8 cellular contexts compared by ENCODE assay signal in the genomic region with DNA sequence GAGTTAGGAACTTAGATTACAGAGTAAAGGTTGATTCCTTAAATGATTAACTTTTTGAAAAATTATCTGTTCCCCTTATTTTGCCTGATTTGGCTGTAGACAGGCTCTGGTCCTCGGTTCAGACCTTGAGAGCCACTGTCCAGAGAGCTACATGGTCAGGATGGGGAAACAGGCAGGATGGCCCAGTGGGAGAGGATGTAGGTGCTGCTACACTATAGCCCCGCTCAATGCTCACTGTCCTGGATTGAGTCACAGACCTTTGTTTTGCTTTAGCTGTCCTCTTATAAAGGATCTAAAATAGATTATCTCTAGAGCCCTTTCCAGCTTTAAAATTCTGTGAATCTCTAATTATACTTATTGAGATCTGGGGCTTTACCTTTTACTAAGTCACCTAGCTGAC. TPM values are rescaled to one million over a fixed set of nuclear protein-coding genes. Genes with fewer than 3 reads are reported as not detected.
DNase-seq lines count a peak whose midpoint lies in the region; ATAC-seq and TF ChIP-seq lines count a peak whose summit lies in the region.

No MANE protein-coding gene starts in this region.

- peak overlapping the region; percentile 91 for H3K4me2 ChIP-seq in mesenchymal stem cell (ENCODE audit: low read length, poor library complexity, severe bottlenecking)

- H3K4ac ChIP-seq in mesenchymal stem cell (ENCODE audit: low read depth in 1 of 2, low read length in 2 of 2) = no peak overlapping the region

- H3K9me3 Mint-ChIP-seq in CD4-positive, CD25-positive, alpha-beta regulatory T cell = no peaks in the 10 kb centered on the region
- peaks cover 0 to 3% (median 0%) of the 10 kb centered on the region in 5 experiments for H3K9me3 Mint-ChIP-seq in brain

- no peak overlapping the region for H3K14ac ChIP-seq in mesenchymal stem cell (ENCODE audit: low read length in 2 of 2)

- no peaks in the 10 kb centered on the region for H3K36me3 ChIP-seq in CD4-positive, CD25-positive, alpha-beta regulatory T cell (ENCODE audit: control insufficient read depth, insufficient read depth, low read length)
- H3K36me3 ChIP-seq in mesenchymal stem cell (ENCODE audit: control insufficient read depth in 1 of 2, insufficient read depth in 2 of 2, low read depth in 1 of 2, low read length in 2 of 2) = peaks cover 0 to under 1% of the 10 kb centered on the region in 2 experiments

- no peaks in the 10 kb centered on the region for H3K27me3 Mint-ChIP-seq in CD4-positive, CD25-positive, alpha-beta regulatory T cell
- peaks cover 10% of the 10 kb centered on the region for H3K27me3 Mint-ChIP-seq in brain

- no peaks in the 10 kb centered on the region for H3K27me3 ChIP-seq in CD4-positive, CD25-positive, alpha-beta regulatory T cell (ENCODE audit: control insufficient read depth, insufficient read depth, low read length)
- H3K27me3 ChIP-seq in mesenchymal stem cell (ENCODE audit: control insufficient read depth in 1 of 2, insufficient read depth in 1 of 2, low read length in 2 of 2) = no peaks in the 10 kb centered on the region

- H2BK15ac ChIP-seq in mesenchymal stem cell (ENCODE audit: low read depth, poor library complexity, severe bottlenecking) = no peak overlapping the region

- no peak overlapping the region for H2BK5ac ChIP-seq in mesenchymal stem cell (ENCODE audit: low read depth, low read length, poor library complexity, severe bottlenecking)

- H2BK12ac ChIP-seq in mesenchymal stem cell (ENCODE audit: low read length in 2 of 2) = no peak overlapping the region

- peak overlapping the region in 1 of 2 experiments; percentile 54 for H3K18ac ChIP-seq in mesenchymal stem cell (ENCODE audit: low read depth in 1 of 2, low read length in 2 of 2)

- no peaks in the 10 kb centered on the region for H3K9me3 ChIP-seq in CD4-positive, CD25-positive, alpha-beta regulatory T cell (ENCODE audit: control insufficient read depth in 2 of 2, low read length in 2 of 2)
- no peaks in the 10 kb centered on the region for H3K9me3 ChIP-seq in mesenchymal stem cell (ENCODE audit: control insufficient read depth, low read length)

- peak overlapping the region; percentile 59 for H4K8ac ChIP-seq in mesenchymal stem cell (ENCODE audit: low read length)

- H3K4me3 Mint-ChIP-seq in CD4-positive, CD25-positive, alpha-beta regulatory T cell = peak overlapping the region; percentile 91 to 99 (median 94)
- H3K4me3 Mint-ChIP-seq in brain = peak overlapping the region; percentile 88 to 96 (median 92)

- WGBS in mesenchymal stem cell = 48% methylated on average over 1 of the region's 2 CpGs

- H2AFZ ChIP-seq in mesenchymal stem cell (ENCODE audit: low read depth, low read length) = no peak overlapping the region

- H3K9ac ChIP-seq in mesenchymal stem cell (ENCODE audit: low read length) = peak overlapping the region; percentile 96

- DNase-seq in CD4-positive, CD25-positive, alpha-beta regulatory T cell = peak in 2 of 3 donors; percentile 10 to 42
- DNase-seq in HT1080 (ENCODE audit: low read depth) (peak; percentile 2), mesenchymal stem cell (peak; percentile 34), NCI-H1436 treated with DMSO at 0.1 percent for 48 hours (lab: John Stamatoyannopoulos, UW) (no peak), NCI-H128 (lab: John Stamatoyannopoulos, UW; ENCODE audit: unreplicated experiment) (no peak)

- H3K79me1 ChIP-seq in mesenchymal stem cell (replicated peaks; ENCODE audit: low read length, poor library complexity, severe bottlenecking) = peaks cover 7% of the 10 kb centered on the region

- H3K27ac Mint-ChIP-seq in CD4-positive, CD25-positive, alpha-beta regulatory T cell = peak overlapping the region in 2 of 3 donors; percentile 7 to 96
- H3K27ac Mint-ChIP-seq in brain = peak overlapping the region in 4 of 5 experiments; percentile 95 to 99 (median 96)

- no peak overlapping the region for H2BK120ac ChIP-seq in mesenchymal stem cell (ENCODE audit: low read depth, low read length)

- H2AK5ac ChIP-seq in mesenchymal stem cell (ENCODE audit: low read length, severe bottlenecking) = no peak overlapping the region

- no peak for TF ChIP-seq CTCF in brain (conservative IDR thresholded peaks at IDR 0.05)

- peaks cover 26% of the 10 kb centered on the region for H3K4me1 ChIP-seq in CD4-positive, CD25-positive, alpha-beta regulatory T cell (ENCODE audit: control insufficient read depth, insufficient read depth, low read length, poor library complexity, severe bottlenecking)
- peaks cover 4% of the 10 kb centered on the region for H3K4me1 ChIP-seq in mesenchymal stem cell (ENCODE audit: control insufficient read depth, insufficient read depth, low read depth, low read length)

- H3K27ac ChIP-seq in CD4-positive, CD25-positive, alpha-beta regulatory T cell (ENCODE audit: insufficient read depth, low read length, poor library complexity, severe bottlenecking) = no peak overlapping the region
- H3K27ac ChIP-seq in mesenchymal stem cell (ENCODE audit: low read length, poor library complexity, severe bottlenecking) = no peak overlapping the region

- H4K91ac ChIP-seq in mesenchymal stem cell (ENCODE audit: low read length) = no peak overlapping the region

- H3K36me3 Mint-ChIP-seq in CD4-positive, CD25-positive, alpha-beta regulatory T cell = peaks cover 2% of the 10 kb centered on the region
- H3K36me3 Mint-ChIP-seq in brain = peaks cover 6% of the 10 kb centered on the region

- H3K4me1 Mint-ChIP-seq in CD4-positive, CD25-positive, alpha-beta regulatory T cell = peaks cover 33 to 55% (median 44%) of the 10 kb centered on the region in 4 donors
- H3K4me1 Mint-ChIP-seq in brain = peaks cover 59% of the 10 kb centered on the region

- ATAC-seq in CD4-positive, CD25-positive, alpha-beta regulatory T cell (ENCODE audit: low read depth in 2 of 2) = no peak
- ATAC-seq in HG03439 (IDR thresholded peaks at IDR 0.05; ENCODE audit: unreplicated experiment) = no peak
- no peak for ATAC-seq in GM21717 (IDR thresholded peaks at IDR 0.05; ENCODE audit: unreplicated experiment)

- H3K4me3 ChIP-seq in CD4-positive, CD25-positive, alpha-beta regulatory T cell (ENCODE audit: low read depth, low read length) = peak overlapping the region; percentile 84
- H3K4me3 ChIP-seq in mesenchymal stem cell (ENCODE audit: insufficient read depth in 1 of 2, low read depth in 1 of 2, low read length in 2 of 2) = peak overlapping the region; percentile 33 to 93

- H3K23ac ChIP-seq in mesenchymal stem cell (ENCODE audit: low read length in 2 of 2) = no peak overlapping the region

RNA-seq across cellular contexts. Expression of a gene that starts 1.3 kb away (rescaled TPM):
- total RNA-seq in CD4-positive, CD25-positive, alpha-beta regulatory T cell = 4.1 TPM
- polyA plus RNA-seq in CD4-positive, CD25-positive, alpha-beta regulatory T cell = 1 to 10 TPM in 3 of 4 donors, under 1 TPM in 1; 0.99 to 1.8 (median 1.3) TPM
- total RNA-seq in HT1080 (2014; rRNA removed; shearing (Covaris generic)) = 4.1 and 7.2 TPM in 2 replicates
- polyA plus RNA-seq in HT1080 (2015; cell fraction: cytosol; rRNA removed) = 6.6 and 7.9 TPM in 2 replicates
- polyA plus RNA-seq in HT1080 (2015; cell fraction: nucleus; rRNA removed) = 9.2 and 9.6 TPM in 2 replicates
- 2.1 TPM for polyA plus RNA-seq in brain (ENCODE audit: insufficient read depth, low read depth, low replicate concordance)
- polyA plus RNA-seq in mesenchymal stem cell (2013, experiment 1 of 2) = 4.9 TPM
- 5.1 TPM for polyA plus RNA-seq in mesenchymal stem cell (2013, experiment 2 of 2)

Comparison
In these comparisons a context has a peak if more than half of its experiments do, and no peak if none do; other contexts are left out.
1. DNase-seq: peak in CD4-positive, CD25-positive, alpha-beta regulatory T cell (2 of 3), HT1080 (single experiment) and mesenchymal stem cell (single experiment); none in NCI-H1436 treated with DMSO at 0.1 percent for 48 hours (single experiment) and NCI-H128 (single experiment).